Comparison of ENCODE assay signal across 8 cellular contexts in the genomic region with DNA sequence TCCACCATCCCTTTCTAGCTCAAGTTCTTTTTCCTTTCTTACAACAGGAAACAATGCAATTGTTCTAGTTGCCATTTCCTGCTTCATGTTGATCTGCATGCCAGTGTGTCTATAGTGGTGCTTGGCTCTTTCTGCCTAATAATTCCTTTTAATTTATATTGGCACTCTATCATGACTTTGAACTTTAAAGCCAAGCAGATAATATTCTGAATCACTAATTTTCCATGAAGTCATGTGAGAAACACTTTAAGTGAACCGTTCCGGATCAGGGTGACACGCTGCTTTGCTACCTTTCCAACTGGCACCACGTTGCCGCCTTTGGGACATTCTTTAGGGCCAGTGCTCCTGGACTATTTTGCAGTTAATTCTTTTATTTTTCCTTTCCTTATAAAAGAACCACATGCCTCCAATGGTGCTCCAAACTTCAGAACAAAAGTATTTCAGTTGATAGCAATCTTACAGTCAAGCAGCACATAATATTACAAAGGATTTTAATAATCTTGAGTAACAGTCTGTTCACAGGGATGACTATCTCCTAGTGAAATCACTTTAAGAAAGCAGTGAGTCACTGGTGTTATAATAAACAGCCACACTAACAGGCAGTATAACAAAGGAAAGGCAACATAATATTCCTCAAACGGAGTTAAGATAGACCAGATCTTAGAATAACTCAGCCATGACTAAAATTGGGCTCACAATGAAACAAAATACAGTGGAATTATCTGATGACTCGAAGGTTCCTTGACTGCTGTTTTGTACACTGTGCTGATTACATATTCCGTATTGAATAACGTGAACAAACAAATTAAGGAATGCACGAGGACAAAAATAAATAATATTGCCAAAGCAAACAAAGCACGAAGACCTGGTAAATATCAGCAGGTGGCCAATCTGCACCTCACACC. TPM values are rescaled to one million over a fixed set of nuclear protein-coding genes. Genes with fewer than 3 reads are reported as not detected.
DNase-seq lines count a peak whose midpoint lies in the region; TF ChIP-seq lines count a peak whose summit lies in the region.

No MANE protein-coding gene starts in this region.

- intact Hi-C loops in ascending aorta (cut with DNase I), result loop anchor here (1.0 kb wide), 1 partner anchor 19 kb away; the partner anchor contains the start of gene BLOC1S5

- POLR2A ChIA-PET in HEK293 (lab: Yijun Ruan, JAX) (no interaction called here), HEK293T (lab: Yijun Ruan, JAX) (interaction anchor here (1.0 kb wide), 1 partner anchor 19 kb away, joined by 3 read pairs; the partner anchor contains the start of gene EEF1E1)

- H3K9me3 ChIP-seq in HEK293 (ENCODE audit: control insufficient read depth, insufficient read depth, low read depth, low read length) (no peaks in the 10 kb centered on the region), ascending aorta (no peaks in the 10 kb centered on the region)

- no peak overlapping the region for H3K27ac ChIP-seq in HEK293 (ENCODE audit: extremely low read depth, low read depth, low read length)
- peak overlapping the region; percentile 74 to 75 for H3K27ac ChIP-seq in ascending aorta

- DNase-seq in ACHN, result peak; percentile 59
- peak in 1 of 2 donors; percentile 81 for DNase-seq in ascending aorta (ENCODE audit: low spot score in 2 of 2)
- peak; percentile 91 for DNase-seq in kidney tubule cell (ENCODE audit: low spot score)
- DNase-seq in activated CD8-positive, alpha-beta memory T cell treated with anti-CD3 and anti-CD28 coated beads, Interleukin-2, amount 50 U/mL, for 48 hours, result no peak
- no peak for DNase-seq in HEK293T (ENCODE audit: extremely low spot score)
- no peak for DNase-seq in iPS-NIHi11 (ENCODE audit: low spot score)
- no peak for DNase-seq in stimulated activated CD4-positive, alpha-beta T cell treated with anti-CD3 and anti-CD28 coated beads, Interleukin-4, amount 100 ng/mL, for 1 hour

- H3K4me1 ChIP-seq in HEK293 (ENCODE audit: control insufficient read depth, insufficient read depth, low read length), result peaks cover 21% of the 10 kb centered on the region
- H3K4me1 ChIP-seq in ascending aorta, result peaks cover 0 to 23% of the 10 kb centered on the region in 2 donors

- H3K36me3 ChIP-seq in HEK293 (ENCODE audit: control insufficient read depth in 2 of 2, insufficient read depth in 1 of 2, low read length in 2 of 2) (peaks cover 10 to 29% of the 10 kb centered on the region in 2 experiments), ascending aorta (peaks cover 0 to 4% of the 10 kb centered on the region in 2 donors)

- H3K4me3 ChIP-seq in HEK293 (ENCODE audit: low read depth, low read length) (no peak overlapping the region), ascending aorta (peak overlapping the region in 1 of 2 donors; percentile 25)

- in situ Hi-C loops in ACHN (cut with HindIII; ENCODE audit: low pct_ligation_motif_present, low pct_unique_long_range_greater_than_20kb, low sequenced_read_pairs), result no loop called here

- TF ChIP-seq CTCF in HEK293 (tag by site-specific recombination; IDR thresholded peaks at IDR 0.05) (no peak), ascending aorta (IDR thresholded peaks at IDR 0.05) (no peak)

- no peaks in the 10 kb centered on the region for H3K27me3 ChIP-seq in ascending aorta

- CTCF ChIA-PET in HEK293 (lab: Yijun Ruan, JAX), result interaction anchor here (1.0 kb wide), 1 partner anchor 24 kb away, joined by 3 read pairs; no protein-coding TSS in a partner anchor
- CTCF ChIA-PET in HEK293T (lab: Yijun Ruan, JAX), result no interaction called here

TF ChIP-seq in HEK293, 187 proteins besides CTCF, POLR2A, EP300 and RAD21 (continues in another document):
- TF ChIP-seq, protein P1, sequence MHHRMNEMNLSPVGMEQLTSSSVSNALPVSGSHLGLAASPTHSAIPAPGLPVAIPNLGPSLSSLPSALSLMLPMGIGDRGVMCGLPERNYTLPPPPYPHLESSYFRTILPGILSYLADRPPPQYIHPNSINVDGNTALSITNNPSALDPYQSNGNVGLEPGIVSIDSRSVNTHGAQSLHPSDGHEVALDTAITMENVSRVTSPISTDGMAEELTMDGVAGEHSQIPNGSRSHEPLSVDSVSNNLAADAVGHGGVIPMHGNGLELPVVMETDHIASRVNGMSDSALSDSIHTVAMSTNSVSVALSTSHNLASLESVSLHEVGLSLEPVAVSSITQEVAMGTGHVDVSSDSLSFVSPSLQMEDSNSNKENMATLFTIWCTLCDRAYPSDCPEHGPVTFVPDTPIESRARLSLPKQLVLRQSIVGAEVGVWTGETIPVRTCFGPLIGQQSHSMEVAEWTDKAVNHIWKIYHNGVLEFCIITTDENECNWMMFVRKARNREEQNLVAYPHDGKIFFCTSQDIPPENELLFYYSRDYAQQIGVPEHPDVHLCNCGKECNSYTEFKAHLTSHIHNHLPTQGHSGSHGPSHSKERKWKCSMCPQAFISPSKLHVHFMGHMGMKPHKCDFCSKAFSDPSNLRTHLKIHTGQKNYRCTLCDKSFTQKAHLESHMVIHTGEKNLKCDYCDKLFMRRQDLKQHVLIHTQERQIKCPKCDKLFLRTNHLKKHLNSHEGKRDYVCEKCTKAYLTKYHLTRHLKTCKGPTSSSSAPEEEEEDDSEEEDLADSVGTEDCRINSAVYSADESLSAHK (tag by site-specific recombination; IDR thresholded peaks at IDR 0.05), result 0 out of 2 replicates have a peak, but pooled peaks have one; percentile 20
- peak; percentile 75 for TF ChIP-seq ZNF366 (tag by site-specific recombination; conservative IDR thresholded peaks at IDR 0.05)
- peak; percentile 65 for TF ChIP-seq GLI2 (tag by site-specific recombination; IDR thresholded peaks at IDR 0.05; ENCODE audit: borderline replicate concordance, low read depth)
- 0 out of 2 replicates have a peak, but pooled peaks have one; percentile 42 for TF ChIP-seq OSR2 (tag by site-specific recombination; IDR thresholded peaks at IDR 0.05)
- no peak for TF ChIP-seq ZNF155 (tag by site-specific recombination; IDR thresholded peaks at IDR 0.05)
- 0 out of 2 replicates have a peak, but pooled peaks have one; percentile 46 for TF ChIP-seq ZNF843 (tag by site-specific recombination; IDR thresholded peaks at IDR 0.05)
- TF ChIP-seq, protein P2, sequence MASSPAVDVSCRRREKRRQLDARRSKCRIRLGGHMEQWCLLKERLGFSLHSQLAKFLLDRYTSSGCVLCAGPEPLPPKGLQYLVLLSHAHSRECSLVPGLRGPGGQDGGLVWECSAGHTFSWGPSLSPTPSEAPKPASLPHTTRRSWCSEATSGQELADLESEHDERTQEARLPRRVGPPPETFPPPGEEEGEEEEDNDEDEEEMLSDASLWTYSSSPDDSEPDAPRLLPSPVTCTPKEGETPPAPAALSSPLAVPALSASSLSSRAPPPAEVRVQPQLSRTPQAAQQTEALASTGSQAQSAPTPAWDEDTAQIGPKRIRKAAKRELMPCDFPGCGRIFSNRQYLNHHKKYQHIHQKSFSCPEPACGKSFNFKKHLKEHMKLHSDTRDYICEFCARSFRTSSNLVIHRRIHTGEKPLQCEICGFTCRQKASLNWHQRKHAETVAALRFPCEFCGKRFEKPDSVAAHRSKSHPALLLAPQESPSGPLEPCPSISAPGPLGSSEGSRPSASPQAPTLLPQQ (tag by site-specific recombination; IDR thresholded peaks at IDR 0.05), result no peak
- TF ChIP-seq KLF9 (tag by site-specific recombination; IDR thresholded peaks at IDR 0.05; ENCODE audit: low read depth), result 0 out of 2 replicates have a peak, but pooled peaks have one; percentile 12

TF ChIP-seq in HEK293T, 16 proteins besides CTCF, POLR2A, EP300 and RAD21:
- TF ChIP-seq LEF1 (IDR thresholded peaks at IDR 0.05; ENCODE audit: borderline replicate concordance) (no peak), FOXK2 (IDR thresholded peaks at IDR 0.05) (no peak), HDGF (IDR thresholded peaks at IDR 0.05; ENCODE audit: borderline replicate concordance) (no peak), SUZ12 (IDR thresholded peaks at IDR 0.05) (no peak), NFRKB (IDR thresholded peaks at IDR 0.05) (no peak)

RNA-seq across cellular contexts. Expression of gene BLOC1S5, which starts 19.0 kb away (rescaled TPM):
- 13.3 TPM for total RNA-seq in ascending aorta

RNA-seq across cellular contexts. Expression of gene EEF1E1, which starts 19.1 kb away (rescaled TPM):
- total RNA-seq in ascending aorta, result 15.5 TPM

Comparison
In these comparisons a context has a peak if more than half of its experiments do, and no peak if none do; other contexts are left out.
1. DNase-seq: peak in ACHN (single experiment) and kidney tubule cell (single experiment); none in activated CD8-positive, alpha-beta memory T cell treated with anti-CD3 and anti-CD28 coated beads, Interleukin-2, amount 50 U/mL, for 48 hours (single experiment), HEK293T (single experiment), iPS-NIHi11 (single experiment) and stimulated activated CD4-positive, alpha-beta T cell treated with anti-CD3 and anti-CD28 coated beads, Interleukin-4, amount 100 ng/mL, for 1 hour (single experiment).